11 cellular contexts compared by ENCODE assay signal in genomic region chr10:89887830-89888229, GRCh38.
DNase-seq lines count a peak whose midpoint lies in the region; ATAC-seq lines count a peak whose summit lies in the region.
"Had no signal": no experiment of that assay in that cellular context is flagged by ENCODE, and none has a peak within 500 bp of the region (broad histone marks: within the 10 kb centered on the region; RNA-seq: fewer than 3 reads in every experiment).

No MANE protein-coding gene starts in this region.

- ATAC-seq in HG03060 (IDR thresholded peaks at IDR 0.05; ENCODE audit: low read depth, unreplicated experiment) (peak; percentile 48), T-helper 17 cell (peak; percentile 62)

- H3K4me3 Mint-ChIP-seq in T-helper 17 cell = no peak overlapping the region

- H3K27ac Mint-ChIP-seq in T-helper 17 cell = no peak overlapping the region

- H3K4me1 Mint-ChIP-seq in T-helper 17 cell = no peaks in the 10 kb centered on the region

- peak overlapping the region; percentile 23 for H3K27ac ChIP-seq in substantia nigra (ENCODE audit: low read depth, low read length, poor library complexity, severe bottlenecking)
- H3K27ac ChIP-seq: 22Rv1 had no signal

- H3K36me3 Mint-ChIP-seq in T-helper 17 cell (ENCODE audit: low read depth) = no peaks in the 10 kb centered on the region

- DNase-seq in NCI-H82 (lab: John Stamatoyannopoulos, UW) = peak; percentile 50
- no peak for DNase-seq in NCI-H82 treated with DMSO at 0.1 percent for 48 hours (lab: John Stamatoyannopoulos, UW; ENCODE audit: unreplicated experiment)
- DNase-seq in T-helper 17 cell = no peak
- no peak for DNase-seq in substantia nigra (lab: John Stamatoyannopoulos, UW)
- DNase-seq in HuH-7.5 (ENCODE audit: low spot score) = no peak
- no peak for DNase-seq in stimulated activated CD4-positive, alpha-beta T cell treated with anti-CD3 and anti-CD28 coated beads, Interleukin-4, amount 100 ng/mL, for 24 hours
- no peak for DNase-seq in NCI-H748 treated with DMSO at 0.1 percent for 48 hours (lab: John Stamatoyannopoulos, UW)
- DNase-seq: heart right ventricle, KBM-7 had no signal

- no peaks in the 10 kb centered on the region for H3K9me3 ChIP-seq in T-helper 17 cell (ENCODE audit: control insufficient read depth, low read length, poor library complexity, severe bottlenecking)

- H3K27me3 Mint-ChIP-seq in T-helper 17 cell = peaks cover 18% of the 10 kb centered on the region
